ENCODE assay signal across 1 cellular context in genomic region chr3:11522398-11522715, GRCh38.
TF ChIP-seq lines count a peak whose summit lies in the region.

No MANE protein-coding gene starts in this region.

TF ChIP-seq in K562, 482 proteins besides CTCF, POLR2A, EP300 and RAD21 (continued from another document):
- TF ChIP-seq KDM4B (IDR thresholded peaks at IDR 0.05; ENCODE audit: borderline replicate concordance in 2 of 2, low read depth in 1 of 2) (no peak), XRCC5 (IDR thresholded peaks at IDR 0.05; ENCODE audit: low read depth, low read length) (no peak), ZBTB26 (CRISPR knock-in tag; IDR thresholded peaks at IDR 0.05) (no peak), NCOR1 (IDR thresholded peaks at IDR 0.05) (no peak)
- TF ChIP-seq, protein P1, sequence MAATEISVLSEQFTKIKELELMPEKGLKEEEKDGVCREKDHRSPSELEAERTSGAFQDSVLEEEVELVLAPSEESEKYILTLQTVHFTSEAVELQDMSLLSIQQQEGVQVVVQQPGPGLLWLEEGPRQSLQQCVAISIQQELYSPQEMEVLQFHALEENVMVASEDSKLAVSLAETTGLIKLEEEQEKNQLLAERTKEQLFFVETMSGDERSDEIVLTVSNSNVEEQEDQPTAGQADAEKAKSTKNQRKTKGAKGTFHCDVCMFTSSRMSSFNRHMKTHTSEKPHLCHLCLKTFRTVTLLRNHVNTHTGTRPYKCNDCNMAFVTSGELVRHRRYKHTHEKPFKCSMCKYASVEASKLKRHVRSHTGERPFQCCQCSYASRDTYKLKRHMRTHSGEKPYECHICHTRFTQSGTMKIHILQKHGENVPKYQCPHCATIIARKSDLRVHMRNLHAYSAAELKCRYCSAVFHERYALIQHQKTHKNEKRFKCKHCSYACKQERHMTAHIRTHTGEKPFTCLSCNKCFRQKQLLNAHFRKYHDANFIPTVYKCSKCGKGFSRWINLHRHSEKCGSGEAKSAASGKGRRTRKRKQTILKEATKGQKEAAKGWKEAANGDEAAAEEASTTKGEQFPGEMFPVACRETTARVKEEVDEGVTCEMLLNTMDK (IDR thresholded peaks at IDR 0.05; ENCODE audit: borderline replicate concordance, insufficient read depth, low read depth, low read length, poor library complexity, severe bottlenecking) = no peak
